Comparison of ENCODE assay signal across 8 cellular contexts in the genomic region with DNA sequence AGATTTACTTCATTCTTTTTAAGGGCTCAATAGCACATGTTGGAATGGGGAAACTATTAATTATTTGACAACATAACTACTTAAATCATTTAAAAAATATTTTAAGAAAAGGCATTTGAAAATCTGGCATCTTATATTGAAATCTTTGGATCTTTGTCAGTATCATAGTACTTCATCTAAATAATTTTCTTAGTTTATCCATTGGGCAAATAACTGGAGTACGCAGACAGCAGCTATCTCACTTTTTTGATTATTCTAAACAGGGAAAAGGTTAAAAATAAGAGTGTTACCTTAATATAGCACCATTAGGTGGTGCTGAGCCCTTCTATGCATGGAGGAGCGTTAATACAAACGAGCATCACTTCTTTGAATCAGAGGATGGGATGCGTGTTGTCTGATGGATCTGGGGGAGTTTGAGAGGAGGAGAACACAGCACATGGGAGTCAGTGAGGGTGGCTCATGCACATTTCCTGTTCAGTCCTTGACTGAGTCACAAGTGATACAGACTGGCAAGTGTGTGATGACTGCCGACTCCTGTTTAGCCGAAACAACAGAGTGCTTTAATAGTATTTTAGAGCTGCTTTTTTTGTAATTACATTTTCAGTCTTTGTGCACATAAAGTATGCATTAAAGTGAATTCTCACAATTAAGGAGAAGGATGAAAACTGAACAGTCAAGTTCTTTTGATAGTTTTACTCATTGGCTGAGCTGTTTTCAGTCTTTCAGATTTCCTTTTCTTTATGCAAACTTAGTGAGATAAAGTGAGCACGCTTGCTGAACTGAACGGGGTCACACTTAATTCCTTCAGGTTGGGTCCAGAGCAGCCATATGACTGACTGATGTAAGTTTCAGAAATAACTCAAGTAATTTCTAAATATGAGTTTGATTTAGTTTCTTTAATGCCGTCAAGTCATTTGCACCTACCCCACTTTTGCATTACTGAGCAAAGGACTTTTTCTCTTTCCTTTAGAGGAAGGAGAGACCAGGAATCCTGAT.
DNase-seq lines count a peak whose midpoint lies in the region; ATAC-seq and TF ChIP-seq lines count a peak whose summit lies in the region.

No MANE protein-coding gene starts in this region.

- no peaks in the 10 kb centered on the region for H3K9me3 Mint-ChIP-seq in CD8-positive, alpha-beta memory T cell

- POLR2A ChIA-PET in CD8-positive, alpha-beta memory T cell (lab: Charles Lee) = no interaction called here

- no peaks in the 10 kb centered on the region for H3K36me3 ChIP-seq in CD8-positive, alpha-beta memory T cell (ENCODE audit: insufficient read depth, low read length)
- no peaks in the 10 kb centered on the region for H3K36me3 ChIP-seq in fibroblast of lung (ENCODE audit: control insufficient read depth, insufficient read depth, low read length)
- no peaks in the 10 kb centered on the region for H3K36me3 ChIP-seq in spleen

- no peaks in the 10 kb centered on the region for H3K9me3 ChIP-seq in CD8-positive, alpha-beta memory T cell (ENCODE audit: low read length)
- H3K9me3 ChIP-seq in fibroblast of lung (ENCODE audit: control insufficient read depth, insufficient read depth, low read depth, low read length) (no peaks in the 10 kb centered on the region), spleen (no peaks in the 10 kb centered on the region)

- no peak overlapping the region for H3K27ac ChIP-seq in CD8-positive, alpha-beta memory T cell (ENCODE audit: low read depth, low read length)
- H3K27ac ChIP-seq in fibroblast of lung (ENCODE audit: insufficient read depth, low read length) = peak overlapping the region; percentile 59
- peak overlapping the region in 7 of 8 donors; percentile 37 to 60 (median 53) for H3K27ac ChIP-seq in spleen

- H3K27ac Mint-ChIP-seq in CD8-positive, alpha-beta memory T cell = peak overlapping the region in 7 of 8 donors; percentile 6 to 58 (median 9)

- peaks cover 27% of the 10 kb centered on the region for H3K4me1 ChIP-seq in CD8-positive, alpha-beta memory T cell (ENCODE audit: insufficient read depth, low read length)
- H3K4me1 ChIP-seq in fibroblast of lung (ENCODE audit: control insufficient read depth, extremely low read depth, insufficient read depth, low read length) = peaks cover 4% of the 10 kb centered on the region
- peaks cover 15 to 68% (median 31%) of the 10 kb centered on the region in 6 donors for H3K4me1 ChIP-seq in spleen

- H4K20me1 ChIP-seq in fibroblast of lung (ENCODE audit: control insufficient read depth, extremely low read depth, insufficient read depth, low read length) = no peaks in the 10 kb centered on the region

- CTCF ChIA-PET in CD8-positive, alpha-beta memory T cell (lab: Charles Lee) = no interaction called here

- H3K36me3 Mint-ChIP-seq in CD8-positive, alpha-beta memory T cell = peaks cover 0 to 5% (median 4%) of the 10 kb centered on the region in 3 donors

- peak; percentile 87 for ATAC-seq in GM21529 (IDR thresholded peaks at IDR 0.05; ENCODE audit: unreplicated experiment)

- intact Hi-C loops in spleen (cut with DNase I; ENCODE audit: low total_unique reads) = no loop called here

- DNase-seq in CD8-positive, alpha-beta memory T cell = peak in 2 of 5 donors; percentile 1 to 22
- peak; percentile 86 for DNase-seq in M059J (ENCODE audit: low read depth)
- DNase-seq in activated CD8-positive, alpha-beta memory T cell treated with anti-CD3 and anti-CD28 coated beads, Interleukin-2, amount 50 U/mL, for 1 hour (ENCODE audit: extremely low read depth) = peak; percentile 17
- peak; percentile 66 to 91 for DNase-seq in fibroblast of lung (ENCODE audit: low read depth in 2 of 2)
- DNase-seq in spleen = no peak
- no peak for DNase-seq in NCI-H146 treated with DMSO at 0.1 percent for 48 hours (lab: John Stamatoyannopoulos, UW; ENCODE audit: unreplicated experiment)
- DNase-seq in effector CD8-positive, alpha-beta T cell (lab: John Stamatoyannopoulos, UW) = no peak

- H3K27me3 Mint-ChIP-seq in CD8-positive, alpha-beta memory T cell = no peaks in the 10 kb centered on the region

- no peaks in the 10 kb centered on the region for H3K79me2 ChIP-seq in fibroblast of lung (ENCODE audit: control insufficient read depth, insufficient read depth, low read length)

- no peak overlapping the region for H3K9ac ChIP-seq in fibroblast of lung (ENCODE audit: insufficient read depth, low read length)

- TF ChIP-seq CTCF in fibroblast of lung (conservative IDR thresholded peaks at IDR 0.05 in 1 of 2, IDR thresholded peaks at IDR 0.05 in 1 of 2; ENCODE audit: low read depth in 1 of 2, low read length in 2 of 2) = no peak
- TF ChIP-seq CTCF in spleen (IDR thresholded peaks at IDR 0.05 in 8 of 11, conservative IDR thresholded peaks at IDR 0.05 in 3 of 11) = no peak

- peaks cover 27 to 39% (median 33%) of the 10 kb centered on the region in 3 donors for H3K4me1 Mint-ChIP-seq in CD8-positive, alpha-beta memory T cell

- H2AFZ ChIP-seq in fibroblast of lung (ENCODE audit: low read length) = peak overlapping the region; percentile 35

- peak overlapping the region; percentile 82 for H3K4me2 ChIP-seq in fibroblast of lung (ENCODE audit: extremely low read depth, insufficient read depth, low read length)

- no peaks in the 10 kb centered on the region for H3K27me3 ChIP-seq in CD8-positive, alpha-beta memory T cell (ENCODE audit: insufficient read depth, low read length, poor library complexity, severe bottlenecking)
- H3K27me3 ChIP-seq in fibroblast of lung (ENCODE audit: control insufficient read depth, insufficient read depth, low read length) (no peaks in the 10 kb centered on the region), spleen (replicated peaks in 1 of 7) (no peaks in the 10 kb centered on the region)

- H3K4me3 Mint-ChIP-seq in CD8-positive, alpha-beta memory T cell = peak overlapping the region in 5 of 7 donors; percentile 6 to 35 (median 23)

- no peak overlapping the region for H3K4me3 ChIP-seq in CD8-positive, alpha-beta memory T cell (ENCODE audit: low read length)
- H3K4me3 ChIP-seq in fibroblast of lung (replicated peaks in 1 of 4; ENCODE audit: control extremely low read depth in 1 of 4, insufficient read depth in 1 of 4, low read depth in 3 of 4, low read length in 4 of 4) = peak overlapping the region; percentile 1 to 26 (median 10)
- peak overlapping the region in 1 of 8 donors; percentile 28 for H3K4me3 ChIP-seq in spleen

- TF ChIP-seq POLR2A in spleen (IDR thresholded peaks at IDR 0.05) = no peak

- 35 to 48% (median 40%) methylated on average over 9 of the region's 9 CpGs for WGBS in spleen, 5 donors

Comparison
In these comparisons a context has a peak if more than half of its experiments do, and no peak if none do; other contexts are left out.
1. DNase-seq: peak in M059J (single experiment), activated CD8-positive, alpha-beta memory T cell treated with anti-CD3 and anti-CD28 coated beads, Interleukin-2, amount 50 U/mL, for 1 hour (single experiment) and fibroblast of lung (2 of 2); none in spleen (single experiment), NCI-H146 treated with DMSO at 0.1 percent for 48 hours (single experiment) and effector CD8-positive, alpha-beta T cell (single experiment).